Comparison of ENCODE assay signal across 17 cellular contexts in the genomic region with DNA sequence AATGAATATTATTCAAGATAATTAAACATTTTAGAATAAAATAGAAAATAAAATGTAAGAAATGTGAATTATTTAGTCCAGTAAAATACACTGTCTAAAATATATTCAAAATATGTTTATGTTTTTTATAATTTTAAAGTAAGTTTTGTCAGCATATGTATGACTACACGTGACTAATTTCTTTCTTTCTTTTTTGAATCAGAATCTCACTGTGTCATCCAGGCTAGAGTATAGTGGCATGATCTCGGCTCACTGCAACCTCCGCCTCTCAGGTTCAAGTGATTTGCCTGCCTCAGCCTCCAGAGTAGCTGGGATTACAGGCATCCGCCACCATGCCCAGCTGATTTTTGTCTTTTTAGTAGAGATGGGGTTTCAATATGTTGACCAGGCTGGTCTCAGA. TPM values are rescaled to one million over a fixed set of nuclear protein-coding genes. Genes with fewer than 3 reads are reported as not detected.
DNase-seq lines count a peak whose midpoint lies in the region; FAIRE-seq and TF ChIP-seq lines count a peak whose summit lies in the region.
"Had no signal": no experiment of that assay in that cellular context is flagged by ENCODE, and none has a peak within 500 bp of the region (broad histone marks: within the 10 kb centered on the region; RNA-seq: fewer than 3 reads in every experiment).

No MANE protein-coding gene starts in this region.

- no peaks in the 10 kb centered on the region for H3K27me3 Mint-ChIP-seq in activated CD4-positive, alpha-beta memory T cell treated with anti-CD3 and anti-CD28 coated beads for 36 hours
- H3K27me3 Mint-ChIP-seq in activated CD4-positive, alpha-beta memory T cell treated with anti-CD3 and anti-CD28 coated beads, Interleukin-2, amount 10 ng/mL, durations not matched to agents 7 days and 5 days = no peaks in the 10 kb centered on the region
- H3K27me3 Mint-ChIP-seq in HFFc6 (ENCODE audit: insufficient read depth) = peaks cover 2% of the 10 kb centered on the region; the same call in 1 of the 2 replicates

- intact Hi-C loops in activated CD4-positive, alpha-beta memory T cell treated with anti-CD3 and anti-CD28 coated beads for 36 hours (cut with micrococcal nuclease) = no loop called here

- FAIRE-seq in frontal cortex (lab: Jason Lieb, UNC) (peak; percentile 6), GM19239 (lab: Jason Lieb, UNC) (no peak)
- FAIRE-seq: D721Med had no signal

- peak; percentile 12 for DNase-seq in activated CD4-positive, alpha-beta memory T cell treated with anti-CD3 and anti-CD28 coated beads for 36 hours
- DNase-seq in activated CD4-positive, alpha-beta memory T cell treated with anti-CD3 and anti-CD28 coated beads, Interleukin-2, amount 10 ng/mL, durations not matched to agents 7 days and 5 days = no peak
- no peak for DNase-seq in HFFc6
- DNase-seq in frontal cortex (ENCODE audit: low spot score in 2 of 2) = no peak
- no peak for DNase-seq in NCI-H1436 treated with DMSO at 0.1 percent for 48 hours (lab: John Stamatoyannopoulos, UW)
- no peak for DNase-seq in NCI-H2171 (lab: John Stamatoyannopoulos, UW)
- DNase-seq in GM19239 (ENCODE audit: insufficient read length, low spot score) = no peak
- DNase-seq: CD8-positive, alpha-beta T cell; COR-L47; DMS153; DMS79 treated with DMSO at 0.1 percent for 48 hours; EL; GF-D8; HCEC 1CT; KBM-7 had no signal

- no peak overlapping the region for H3K27ac Mint-ChIP-seq in activated CD4-positive, alpha-beta memory T cell treated with anti-CD3 and anti-CD28 coated beads for 36 hours
- no peak overlapping the region for H3K27ac Mint-ChIP-seq in activated CD4-positive, alpha-beta memory T cell treated with anti-CD3 and anti-CD28 coated beads, Interleukin-2, amount 10 ng/mL, durations not matched to agents 7 days and 5 days
- peak overlapping the region; percentile 92 for H3K27ac Mint-ChIP-seq in HFFc6
- H3K27ac Mint-ChIP-seq: CD8-positive, alpha-beta T cell had no signal

- no peak for TF ChIP-seq CTCF in HFFc6 (IDR thresholded peaks at IDR 0.05)

- no peaks in the 10 kb centered on the region for H3K9me3 Mint-ChIP-seq in activated CD4-positive, alpha-beta memory T cell treated with anti-CD3 and anti-CD28 coated beads for 36 hours
- no peaks in the 10 kb centered on the region for H3K9me3 Mint-ChIP-seq in activated CD4-positive, alpha-beta memory T cell treated with anti-CD3 and anti-CD28 coated beads, Interleukin-2, amount 10 ng/mL, durations not matched to agents 7 days and 5 days
- H3K9me3 Mint-ChIP-seq in HFFc6 = no peaks in the 10 kb centered on the region
- H3K9me3 Mint-ChIP-seq: CD8-positive, alpha-beta T cell had no signal

- no peaks in the 10 kb centered on the region for H3K4me1 Mint-ChIP-seq in activated CD4-positive, alpha-beta memory T cell treated with anti-CD3 and anti-CD28 coated beads for 36 hours (ENCODE audit: low read depth)
- H3K4me1 Mint-ChIP-seq in activated CD4-positive, alpha-beta memory T cell treated with anti-CD3 and anti-CD28 coated beads, Interleukin-2, amount 10 ng/mL, durations not matched to agents 7 days and 5 days = no peaks in the 10 kb centered on the region
- H3K4me1 Mint-ChIP-seq in HFFc6 (ENCODE audit: low read depth) = peaks cover 17% of the 10 kb centered on the region

- H3K4me3 Mint-ChIP-seq in activated CD4-positive, alpha-beta memory T cell treated with anti-CD3 and anti-CD28 coated beads for 36 hours = no peak overlapping the region
- H3K4me3 Mint-ChIP-seq in activated CD4-positive, alpha-beta memory T cell treated with anti-CD3 and anti-CD28 coated beads, Interleukin-2, amount 10 ng/mL, durations not matched to agents 7 days and 5 days = no peak overlapping the region
- H3K4me3 Mint-ChIP-seq in HFFc6 = no peak overlapping the region
- H3K4me3 Mint-ChIP-seq: CD14-positive monocyte; CD8-positive, alpha-beta T cell had no signal

- CTCF ChIA-PET in activated CD4-positive, alpha-beta memory T cell treated with anti-CD3 and anti-CD28 coated beads for 36 hours (lab: Charles Lee) = no interaction called here
- CTCF ChIA-PET in activated CD4-positive, alpha-beta memory T cell treated with anti-CD3 and anti-CD28 coated beads, Interleukin-2, amount 10 ng/mL, durations not matched to agents 7 days and 5 days (lab: Charles Lee) = no interaction called here

- no peaks in the 10 kb centered on the region for H3K36me3 Mint-ChIP-seq in activated CD4-positive, alpha-beta memory T cell treated with anti-CD3 and anti-CD28 coated beads for 36 hours
- no peaks in the 10 kb centered on the region for H3K36me3 Mint-ChIP-seq in activated CD4-positive, alpha-beta memory T cell treated with anti-CD3 and anti-CD28 coated beads, Interleukin-2, amount 10 ng/mL, durations not matched to agents 7 days and 5 days (ENCODE audit: low read depth)
- no peaks in the 10 kb centered on the region for H3K36me3 Mint-ChIP-seq in HFFc6 (ENCODE audit: low read depth)
- H3K36me3 Mint-ChIP-seq: CD8-positive, alpha-beta T cell had no signal

- POLR2A ChIA-PET in activated CD4-positive, alpha-beta memory T cell treated with anti-CD3 and anti-CD28 coated beads for 36 hours (lab: Charles Lee) = no interaction called here
- POLR2A ChIA-PET in activated CD4-positive, alpha-beta memory T cell treated with anti-CD3 and anti-CD28 coated beads, Interleukin-2, amount 10 ng/mL, durations not matched to agents 7 days and 5 days (lab: Charles Lee) = interaction anchor here (2.1 kb wide), 1 partner anchor 19 kb away, joined by 4 read pairs; a partner anchor contains a TSS

RNA-seq across cellular contexts. Expression of a gene that starts 19.1 kb away (rescaled TPM):
- total RNA-seq in activated CD4-positive, alpha-beta memory T cell treated with anti-CD3 and anti-CD28 coated beads for 36 hours = 10 to 100 TPM; 14.5 to 15.3 TPM
- 10 to 100 TPM; 25.4 to 26.5 TPM for total RNA-seq in activated CD4-positive, alpha-beta memory T cell treated with anti-CD3 and anti-CD28 coated beads, Interleukin-2, amount 10 ng/mL, durations not matched to agents 7 days and 5 days
- 10 to 100 TPM; 11.3 to 13.1 (median 12.0) TPM for total RNA-seq in HFFc6 (2021; fragmentation: NEBNext Ultra II Directional; extraction: Animal tissue kit (Norgen Biotek cat#: 25700))
- total RNA-seq in frontal cortex = 16.3 TPM

RNA-seq across cellular contexts. Expression of a gene that starts 54.2 kb away (rescaled TPM):
- total RNA-seq in activated CD4-positive, alpha-beta memory T cell treated with anti-CD3 and anti-CD28 coated beads for 36 hours = 10 to 100 TPM; 79.2 to 80.8 TPM
- 10 to 100 TPM; 62.2 to 65.4 TPM for total RNA-seq in activated CD4-positive, alpha-beta memory T cell treated with anti-CD3 and anti-CD28 coated beads, Interleukin-2, amount 10 ng/mL, durations not matched to agents 7 days and 5 days
- total RNA-seq in HFFc6 (2021; fragmentation: NEBNext Ultra II Directional; extraction: Animal tissue kit (Norgen Biotek cat#: 25700)) = 10 to 100 TPM; 83.5 to 89.0 (median 84.6) TPM
- 86.8 TPM for total RNA-seq in frontal cortex

RNA-seq across cellular contexts. Expression of a gene that starts 54.7 kb away (rescaled TPM):
- 1,000 to 10,000 TPM; 1,180 to 1,194 TPM for total RNA-seq in activated CD4-positive, alpha-beta memory T cell treated with anti-CD3 and anti-CD28 coated beads for 36 hours
- 100 to 1,000 TPM; 473 to 489 TPM for total RNA-seq in activated CD4-positive, alpha-beta memory T cell treated with anti-CD3 and anti-CD28 coated beads, Interleukin-2, amount 10 ng/mL, durations not matched to agents 7 days and 5 days
- 100 to 1,000 TPM; 588 to 647 (median 609) TPM for total RNA-seq in HFFc6 (2021; fragmentation: NEBNext Ultra II Directional; extraction: Animal tissue kit (Norgen Biotek cat#: 25700))
- 669 TPM for total RNA-seq in frontal cortex
